In genomic region chr17:42537826-42538451, GRCh38 we compare ENCODE assay signal across 12 cellular contexts. TPM values are rescaled to one million over a fixed set of nuclear protein-coding genes. Genes with fewer than 3 reads are reported as not detected.
A peak's percentile ranks its signal among the peaks of the same experiment; 100 is the strongest.
DNase-seq lines count a peak whose midpoint lies in the region; ATAC-seq and TF ChIP-seq lines count a peak whose summit lies in the region.
"Had no signal": no experiment of that assay in that cellular context is flagged by ENCODE, and none has a peak within 500 bp of the region (broad histone marks: within the 10 kb centered on the region; RNA-seq: fewer than 3 reads in every experiment).

No MANE protein-coding gene starts in this region.

- no peak for TF ChIP-seq POLR2A in ovary (IDR thresholded peaks at IDR 0.05)

- H3K4me1 ChIP-seq in right cardiac atrium (ENCODE audit: control insufficient read depth, insufficient read depth, low read length), result peaks cover 7% of the 10 kb centered on the region
- H3K4me1 ChIP-seq in ovary (ENCODE audit: insufficient read depth), result peaks cover 8% of the 10 kb centered on the region

- no peaks in the 10 kb centered on the region for H3K36me3 Mint-ChIP-seq in T-helper 17 cell (ENCODE audit: low read depth)
- H3K36me3 Mint-ChIP-seq in immature natural killer cell, result peaks cover 0 to 10% (median 0%) of the 10 kb centered on the region in 3 donors

- H3K27ac ChIP-seq in right cardiac atrium (ENCODE audit: low read length) (no peak overlapping the region), ovary (no peak overlapping the region)
- H3K27ac ChIP-seq: left lung had no signal

- no peaks in the 10 kb centered on the region for H3K36me3 ChIP-seq in ovary

- intact Hi-C loops in right cardiac atrium (cut with DNase I), result no loop called here
- intact Hi-C loops in Right ventricle myocardium superior (cut with DNase I), result no loop called here
- intact Hi-C loops in ovary (cut with DNase I), result no loop called here

- peak overlapping the region; percentile 84 for H3K4me3 Mint-ChIP-seq in T-helper 17 cell
- H3K4me3 Mint-ChIP-seq in immature natural killer cell, result peak overlapping the region; percentile 55 to 88 (median 74)

- peaks cover 0 to 2% (median 0%) of the 10 kb centered on the region in 6 donors for H3K9me3 Mint-ChIP-seq in immature natural killer cell

- peaks cover 30% of the 10 kb centered on the region for H3K4me1 Mint-ChIP-seq in T-helper 17 cell
- H3K4me1 Mint-ChIP-seq in immature natural killer cell, result peaks cover 29 to 30% of the 10 kb centered on the region in 2 donors

- ATAC-seq in right cardiac atrium, result no peak
- ATAC-seq in Right ventricle myocardium superior (ENCODE audit: poor library complexity), result no peak
- ATAC-seq in T-helper 17 cell, result no peak
- ATAC-seq in HG03520 (IDR thresholded peaks at IDR 0.05; ENCODE audit: unreplicated experiment), result no peak

- TF ChIP-seq CTCF in ovary (IDR thresholded peaks at IDR 0.05), result no peak

- 97% methylated on average over 5 of the region's 5 CpGs for WGBS in right cardiac atrium
- 89 to 97% (median 95%) methylated on average over 5 of the region's 5 CpGs for WGBS in ovary, 3 donors

- H3K27me3 Mint-ChIP-seq in T-helper 17 cell (peaks cover 5% of the 10 kb centered on the region), immature natural killer cell (ENCODE audit: low read depth in 3 of 3) (peaks cover 0 to 2% (median 2%) of the 10 kb centered on the region in 3 donors)

- no peak overlapping the region for H3K4me3 ChIP-seq in right cardiac atrium (ENCODE audit: low read length)
- no peak overlapping the region for H3K4me3 ChIP-seq in ovary

- H3K27me3 ChIP-seq in right cardiac atrium (ENCODE audit: control insufficient read depth, insufficient read depth) (no peaks in the 10 kb centered on the region), ovary (no peaks in the 10 kb centered on the region)
- H3K27me3 ChIP-seq: left lung had no signal

- peak; percentile 4 to 43 (median 36) for DNase-seq in right cardiac atrium
- DNase-seq in Right ventricle myocardium superior, result no peak
- DNase-seq in T-helper 17 cell, result no peak
- no peak for DNase-seq in immature natural killer cell
- no peak for DNase-seq in iPS-NIHi7 (ENCODE audit: extremely low spot score)
- DNase-seq in NCI-H1436 (lab: John Stamatoyannopoulos, UW), result no peak
- DNase-seq in ovary, result no peak
- DNase-seq: activated CD4-positive, alpha-beta T cell treated with anti-CD3 and anti-CD28 coated beads for 1 hour; C1 segment of cervical spinal cord; left lung; NCI-H446 treated with DMSO at 0.1 percent for 48 hours had no signal

- H3K27ac Mint-ChIP-seq in T-helper 17 cell (no peak overlapping the region), immature natural killer cell (peak overlapping the region in 5 of 6 donors; percentile 28 to 71 (median 54))

- TF ChIP-seq EP300 in ovary (IDR thresholded peaks at IDR 0.05), result no peak

- no peaks in the 10 kb centered on the region for H3K9me3 ChIP-seq in right cardiac atrium (ENCODE audit: control insufficient read depth, low read length)
- no peaks in the 10 kb centered on the region for H3K9me3 ChIP-seq in T-helper 17 cell (ENCODE audit: control insufficient read depth, low read length, poor library complexity, severe bottlenecking)
- H3K9me3 ChIP-seq in ovary, result no peaks in the 10 kb centered on the region
- H3K9me3 ChIP-seq: left lung had no signal

RNA-seq across cellular contexts. Expression of gene NAGLU, which starts 1.9 kb away (rescaled TPM):
- total RNA-seq in right cardiac atrium (10 to 100 TPM; 11.3 to 18.8 (median 15.0) TPM), Right ventricle myocardium superior (8.3 TPM), T-helper 17 cell (10 to 100 TPM; 12.5 to 13.2 TPM), ovary (10 to 100 TPM; 28.5 to 49.6 (median 40.0) TPM)
- polyA plus RNA-seq in right cardiac atrium (13.7 TPM), immature natural killer cell (10 to 100 TPM; 28.1 to 43.5 (median 33.6) TPM), ovary (10 to 100 TPM in 1 of 2 donors, 1 to 10 TPM in 1; 9.7 to 49.1 TPM)

RNA-seq across cellular contexts. Expression of gene HSD17B1, which starts 14.8 kb away (rescaled TPM):
- total RNA-seq in right cardiac atrium (1 to 10 TPM; 1.2 to 1.6 (median 1.4) TPM), Right ventricle myocardium superior (0.78 TPM), T-helper 17 cell (1 to 10 TPM in 1 of 2 donors, under 1 TPM in 1; 0.90 to 1.2 TPM), ovary (10 to 100 TPM in 1 of 7 donors, 1 to 10 TPM in 6; 4.3 to 16.7 (median 6.5) TPM)
- polyA plus RNA-seq in right cardiac atrium (2.5 TPM), immature natural killer cell (1 to 10 TPM in 1 of 3 donors, under 1 TPM in 1, not detected in 1; 0.99 to 1.9 TPM), ovary (10 to 100 TPM in 1 of 2 donors, 1 to 10 TPM in 1; 2.1 to 18.1 TPM)

RNA-seq across cellular contexts. Expression of gene COASY, which starts 24.0 kb away (rescaled TPM):
- total RNA-seq in right cardiac atrium, result 10 to 100 TPM; 32.4 to 45.5 (median 40.0) TPM
- 30.2 TPM for polyA plus RNA-seq in right cardiac atrium
- 41.6 TPM for total RNA-seq in Right ventricle myocardium superior
- total RNA-seq in T-helper 17 cell, result 10 to 100 TPM; 39.1 to 49.4 TPM
- 100 to 1,000 TPM in 1 of 3 donors, 10 to 100 TPM in 2; 54.1 to 136 (median 72.5) TPM for polyA plus RNA-seq in immature natural killer cell
- 10 to 100 TPM; 13.8 to 51.2 (median 41.0) TPM for total RNA-seq in ovary
- 10 to 100 TPM; 22.6 to 37.6 TPM for polyA plus RNA-seq in ovary

RNA-seq across cellular contexts. Expression of gene MLX, which starts 29.0 kb away (rescaled TPM):
- total RNA-seq in right cardiac atrium (10 to 100 TPM; 46.9 to 63.8 (median 54.2) TPM), Right ventricle myocardium superior (69.1 TPM), T-helper 17 cell (10 to 100 TPM; 33.1 to 36.1 TPM), ovary (10 to 100 TPM; 16.5 to 37.0 (median 24.4) TPM)
- polyA plus RNA-seq in right cardiac atrium (65.0 TPM), immature natural killer cell (10 to 100 TPM; 25.0 to 41.0 (median 30.5) TPM), ovary (10 to 100 TPM; 24.3 to 50.8 TPM)

RNA-seq across cellular contexts. Expression of gene PSMC3IP, which starts 39.6 kb away (rescaled TPM):
- 1 to 10 TPM; 1.4 to 3.3 (median 2.5) TPM for total RNA-seq in right cardiac atrium
- polyA plus RNA-seq in right cardiac atrium, result 2.2 TPM
- total RNA-seq in Right ventricle myocardium superior, result 2.3 TPM
- 1 to 10 TPM; 2.4 to 2.6 TPM for total RNA-seq in T-helper 17 cell
- polyA plus RNA-seq in immature natural killer cell, result 1 to 10 TPM in 2 of 3 donors, under 1 TPM in 1; 0.91 to 3.0 (median 1.5) TPM
- total RNA-seq in ovary, result 1 to 10 TPM; 1.4 to 5.3 (median 3.8) TPM
- polyA plus RNA-seq in ovary, result 1 to 10 TPM; 7.2 to 7.5 TPM

Comparison
In these comparisons a context has a peak if more than half of its experiments do, and no peak if none do; other contexts are left out.
1. DNase-seq: peak in right cardiac atrium (3 of 3); none in Right ventricle myocardium superior (single experiment), T-helper 17 cell (0 of 3), immature natural killer cell (0 of 3), iPS-NIHi7 (single experiment), NCI-H1436 (single experiment) and ovary (0 of 5).